ENCODE assay signal across 23 cellular contexts in genomic region chr1:43123031-43123430, GRCh38. TPM values are rescaled to one million over a fixed set of nuclear protein-coding genes. Genes with fewer than 3 reads are reported as not detected.
"Had no signal": no experiment of that assay in that cellular context is flagged by ENCODE, and none has a peak within 500 bp of the region (broad histone marks: within the 10 kb centered on the region; RNA-seq: fewer than 3 reads in every experiment).

No MANE protein-coding gene starts in this region.

- DNase-seq: activated CD4-positive, alpha-beta T cell treated with anti-CD3 and anti-CD28 coated beads for 36 hours; activated CD4-positive, alpha-beta T cell treated with anti-CD3 and anti-CD28 coated beads, Interleukin-2, amount 50 U/mL, for 4 hours; activated CD8-positive, alpha-beta memory T cell treated with anti-CD3 and anti-CD28 coated beads for 24 hours; activated CD8-positive, alpha-beta memory T cell treated with anti-CD3 and anti-CD28 coated beads, Interleukin-2, amount 50 U/mL, for 4 hours; activated naive CD4-positive, alpha-beta T cell treated with Interleukin-2 at 50 U/mL for 16 hours; activated naive CD8-positive, alpha-beta T cell treated with anti-CD3 and anti-CD28 coated beads for 36 hours; activated T-cell treated with anti-CD3 and anti-CD28 coated beads, Interleukin-2, amount 50 U/mL, for 4 hours; colonic mucosa; dorsolateral prefrontal cortex; kidney; lower lobe of right lung; naive B cell; occipital lobe; sigmoid colon; stimulated activated CD4-positive, alpha-beta T cell treated with anti-CD3 and anti-CD28 coated beads, Interleukin-15, amount 100 ng/mL, for 24 hours; stomach; trophoblast cell; uterus had no signal

- H3K4me1 ChIP-seq: breast epithelium, colonic mucosa, lower lobe of right lung, sigmoid colon, stomach, uterus had no signal

- FAIRE-seq: astrocyte had no signal

- H3K4me3 ChIP-seq: breast epithelium, colonic mucosa, dorsolateral prefrontal cortex, lower lobe of right lung, sigmoid colon, smooth muscle cell, stomach, uterus had no signal

- H3K27ac ChIP-seq: breast epithelium, colonic mucosa, dorsolateral prefrontal cortex, epithelial cell of prostate, lower lobe of right lung, sigmoid colon, stomach, uterus had no signal

- H3K4me2 ChIP-seq: smooth muscle cell had no signal

- H3K9me3 ChIP-seq: breast epithelium, colonic mucosa, lower lobe of right lung, sigmoid colon, stomach, uterus had no signal

- ATAC-seq: activated CD4-positive, alpha-beta T cell treated with anti-CD3 and anti-CD28 coated beads for 36 hours; activated T-cell treated with anti-CD3 and anti-CD28 coated beads, Interleukin-2, amount 50 U/mL, for 4 hours; lower lobe of right lung; stimulated activated memory B cell treated with anti-CD40 and anti-IgM and Interleukin-4, amounts not matched to agents 10 μg/mL and 1 μg/mL and 100 μg/mL, for 72 hours had no signal

- H3K27me3 ChIP-seq: breast epithelium, colonic mucosa, sigmoid colon, uterus had no signal

- H3K36me3 ChIP-seq: breast epithelium, colonic mucosa, lower lobe of right lung, sigmoid colon, stomach, uterus had no signal

RNA-seq across cellular contexts. Expression of gene CFAP57, which starts 49.1 kb away (rescaled TPM):
- total RNA-seq: smooth muscle cell had no signal
